In the genomic region with DNA sequence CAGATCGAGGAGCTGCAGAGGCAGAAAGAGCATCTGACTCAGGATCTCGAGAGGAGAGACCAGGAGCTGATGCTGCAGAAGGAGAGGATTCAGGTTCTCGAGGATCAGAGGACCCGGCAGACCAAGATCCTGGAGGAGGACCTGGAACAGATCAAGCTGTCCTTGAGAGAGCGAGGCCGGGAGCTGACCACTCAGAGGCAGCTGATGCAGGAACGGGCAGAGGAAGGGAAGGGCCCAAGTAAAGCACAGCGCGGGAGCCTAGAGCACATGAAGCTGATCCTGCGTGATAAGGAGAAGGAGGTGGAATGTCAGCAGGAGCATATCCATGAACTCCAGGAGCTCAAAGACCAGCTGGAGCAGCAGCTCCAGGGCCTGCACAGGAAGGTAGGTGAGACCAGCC, we compare ENCODE assay signal across 17 cellular contexts. TPM values are rescaled to one million over a fixed set of nuclear protein-coding genes. Genes with fewer than 3 reads are reported as not detected.
"Had no signal": no experiment of that assay in that cellular context is flagged by ENCODE, and none has a peak within 500 bp of the region (broad histone marks: within the 10 kb centered on the region; RNA-seq: fewer than 3 reads in every experiment).

No MANE protein-coding gene starts in this region.

- H3K4me1 ChIP-seq: body of pancreas, parathyroid adenoma had no signal

- ATAC-seq: activated T-helper 17 cell treated with anti-CD3 and anti-CD28 coated beads, Interleukin-2, amount 50 U/mL, for 72 hours; body of pancreas had no signal

- H3K27me3 ChIP-seq: body of pancreas, sigmoid colon, spleen had no signal

- H3K4me3 ChIP-seq: body of pancreas, sigmoid colon, spleen had no signal

- H3K27ac Mint-ChIP-seq: activated CD4-positive, alpha-beta T cell treated with anti-CD3 and anti-CD28 coated beads, Interleukin-2, amount 10 ng/mL, durations not matched to agents 7 days and 5 days; activated naive CD4-positive, alpha-beta T cell treated with anti-CD3 and anti-CD28 coated beads for 36 hours; T-helper 1 cell treated with Interleukin-12 subunit alpha and Interleukin-12 subunit beta and Interleukin-4 antibody, amounts not matched to agents 30 μg/mL and 1 μg/mL, for 36 hours had no signal

- H3K9me3 ChIP-seq: body of pancreas, sigmoid colon, spleen had no signal

- H3K4me3 Mint-ChIP-seq: activated CD4-positive, alpha-beta T cell treated with anti-CD3 and anti-CD28 coated beads, Interleukin-2, amount 10 ng/mL, durations not matched to agents 7 days and 5 days; activated naive CD4-positive, alpha-beta T cell treated with anti-CD3 and anti-CD28 coated beads for 36 hours; activated T-helper 17 cell treated with anti-CD3 and anti-CD28 coated beads, Interleukin-2, amount 50 U/mL, for 72 hours; T-helper 1 cell treated with Interleukin-12 subunit alpha and Interleukin-12 subunit beta and Interleukin-4 antibody, amounts not matched to agents 30 μg/mL and 1 μg/mL, for 36 hours had no signal

- H3K9me3 Mint-ChIP-seq: activated CD4-positive, alpha-beta T cell treated with anti-CD3 and anti-CD28 coated beads, Interleukin-2, amount 10 ng/mL, durations not matched to agents 7 days and 5 days; activated naive CD4-positive, alpha-beta T cell treated with anti-CD3 and anti-CD28 coated beads for 36 hours; activated T-helper 17 cell treated with anti-CD3 and anti-CD28 coated beads, Interleukin-2, amount 50 U/mL, for 72 hours; T-helper 1 cell treated with Interleukin-12 subunit alpha and Interleukin-12 subunit beta and Interleukin-4 antibody, amounts not matched to agents 30 μg/mL and 1 μg/mL, for 36 hours had no signal

- DNase-seq: activated CD4-positive, alpha-beta T cell treated with anti-CD3 and anti-CD28 coated beads, Interleukin-2, amount 10 ng/mL, durations not matched to agents 7 days and 5 days; activated CD4-positive, CD25-positive, alpha-beta regulatory T cell; activated naive CD4-positive, alpha-beta T cell treated with anti-CD3 and anti-CD28 coated beads for 36 hours; activated T-cell treated with anti-CD3 and anti-CD28 coated beads for 4 hours; body of pancreas; effector memory CD4-positive, alpha-beta T cell; foreskin melanocyte; sigmoid colon; spleen had no signal

- H3K27me3 Mint-ChIP-seq: activated CD4-positive, alpha-beta T cell treated with anti-CD3 and anti-CD28 coated beads, Interleukin-2, amount 10 ng/mL, durations not matched to agents 7 days and 5 days; activated T-helper 17 cell treated with anti-CD3 and anti-CD28 coated beads, Interleukin-2, amount 50 U/mL, for 72 hours had no signal

- H3K27ac ChIP-seq: body of pancreas, epithelial cell of prostate, parathyroid adenoma, sigmoid colon had no signal

RNA-seq across cellular contexts. Expression of a gene that starts 26.2 kb away (rescaled TPM):
- total RNA-seq: activated CD4-positive, alpha-beta T cell treated with anti-CD3 and anti-CD28 coated beads, Interleukin-2, amount 10 ng/mL, durations not matched to agents 7 days and 5 days; activated naive CD4-positive, alpha-beta T cell treated with anti-CD3 and anti-CD28 coated beads for 36 hours; activated T-helper 17 cell treated with anti-CD3 and anti-CD28 coated beads, Interleukin-2, amount 50 U/mL, for 72 hours; body of pancreas; fibroblast of lung; liver; mesenteric fat pad; sigmoid colon; spleen had no signal
- polyA plus RNA-seq: fibroblast of lung, liver, sigmoid colon, spleen, thymus had no signal
